ENCODE assay signal across 16 cellular contexts in the genomic region with DNA sequence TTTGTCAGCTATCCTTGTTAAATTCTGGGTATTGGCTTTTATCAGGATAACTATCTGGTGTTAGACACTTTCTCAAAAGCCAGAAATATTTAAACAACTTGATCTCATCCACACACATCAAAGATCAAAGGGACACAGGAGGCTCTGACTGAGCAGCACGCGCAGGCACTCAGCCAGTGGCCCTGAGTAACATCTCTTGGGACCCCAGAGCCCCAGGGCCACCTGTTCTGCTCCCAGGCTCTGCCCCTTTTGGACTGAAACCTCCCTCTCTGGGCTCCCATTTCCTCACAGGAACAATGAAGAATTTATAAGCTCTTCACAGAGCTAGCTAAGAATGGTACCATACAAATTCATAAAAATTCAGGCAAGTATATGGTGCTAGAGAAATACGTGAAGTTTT. TPM values are rescaled to one million over a fixed set of nuclear protein-coding genes. Genes with fewer than 3 reads are reported as not detected.
DNase-seq lines count a peak whose midpoint lies in the region; ATAC-seq and TF ChIP-seq lines count a peak whose summit lies in the region.
"Had no signal": no experiment of that assay in that cellular context is flagged by ENCODE, and none has a peak within 500 bp of the region (broad histone marks: within the 10 kb centered on the region; RNA-seq: fewer than 3 reads in every experiment).

No MANE protein-coding gene starts in this region.

- peaks cover 82% of the 10 kb centered on the region for H3K4me1 Mint-ChIP-seq in activated CD4-positive, alpha-beta T cell treated with anti-CD3 and anti-CD28 coated beads, Interleukin-2, amount 10 ng/mL, durations not matched to agents 7 days and 5 days
- H3K4me1 Mint-ChIP-seq in activated naive CD8-positive, alpha-beta T cell treated with anti-CD3 and anti-CD28 coated beads, Interleukin-2, amount 10 ng/mL, durations not matched to agents 7 days and 5 days, result peaks cover 74% of the 10 kb centered on the region
- peaks cover 85% of the 10 kb centered on the region for H3K4me1 Mint-ChIP-seq in osteocyte (ENCODE audit: unreplicated experiment)
- H3K4me1 Mint-ChIP-seq in stimulated activated memory B cell treated with anti-CD40 and anti-IgM and Interleukin-4, amounts not matched to agents 10 μg/mL and 1 μg/mL and 100 μg/mL, for 72 hours, result peaks cover 60% of the 10 kb centered on the region

- no peaks in the 10 kb centered on the region for H3K79me2 ChIP-seq in OCI-LY7 (ENCODE audit: insufficient read depth, low read depth, low read length)

- peak overlapping the region; percentile 29 for H3K4me3 ChIP-seq in OCI-LY7 (ENCODE audit: low read depth, low read length, poor library complexity, severe bottlenecking)
- H3K4me3 ChIP-seq: vagina had no signal

- H3K27me3 Mint-ChIP-seq in activated CD4-positive, alpha-beta T cell treated with anti-CD3 and anti-CD28 coated beads, Interleukin-2, amount 10 ng/mL, durations not matched to agents 7 days and 5 days, result no peaks in the 10 kb centered on the region
- no peaks in the 10 kb centered on the region for H3K27me3 Mint-ChIP-seq in activated naive CD8-positive, alpha-beta T cell treated with anti-CD3 and anti-CD28 coated beads, Interleukin-2, amount 10 ng/mL, durations not matched to agents 7 days and 5 days
- no peaks in the 10 kb centered on the region for H3K27me3 Mint-ChIP-seq in osteocyte (ENCODE audit: unreplicated experiment)
- peaks cover 21% of the 10 kb centered on the region for H3K27me3 Mint-ChIP-seq in stimulated activated memory B cell treated with anti-CD40 and anti-IgM and Interleukin-4, amounts not matched to agents 10 μg/mL and 1 μg/mL and 100 μg/mL, for 72 hours

- peak; percentile 17 for ATAC-seq in activated naive CD8-positive, alpha-beta T cell treated with anti-CD3 and anti-CD28 coated beads, Interleukin-2, amount 10 ng/mL, durations not matched to agents 7 days and 5 days (ENCODE audit: low read depth)
- no peak for ATAC-seq in GM21529 (IDR thresholded peaks at IDR 0.05; ENCODE audit: unreplicated experiment)
- no peak for ATAC-seq in GM18858 (IDR thresholded peaks at IDR 0.05; ENCODE audit: unreplicated experiment)
- ATAC-seq in stimulated activated memory B cell treated with anti-CD40 and anti-IgM and Interleukin-4, amounts not matched to agents 10 μg/mL and 1 μg/mL and 100 μg/mL, for 72 hours, result no peak
- ATAC-seq: foreskin keratinocyte; stimulated activated naive B cell treated with anti-CD40 and anti-IgM and Interleukin-4, amounts not matched to agents 10 μg/mL and 1 μg/mL and 100 μg/mL, for 72 hours had no signal

- no peak for TF ChIP-seq CTCF in OCI-LY7 (conservative IDR thresholded peaks at IDR 0.05; ENCODE audit: low read length)
- TF ChIP-seq CTCF in osteocyte (IDR thresholded peaks at IDR 0.05), result no peak

- POLR2A ChIA-PET in activated CD4-positive, alpha-beta T cell treated with anti-CD3 and anti-CD28 coated beads, Interleukin-2, amount 10 ng/mL, durations not matched to agents 7 days and 5 days (lab: Charles Lee), result interaction anchor here (0.6 to 0.9 kb wide), 2 partner anchors 15 to 95 kb away, joined by 3 read pairs; no protein-coding TSS in a partner anchor
- POLR2A ChIA-PET in OCI-LY7 (lab: Charles Lee), result interaction anchor here (0.6 to 1.5 kb wide), 6 partner anchors 7 to 131 kb away, joined by 3 to 7 read pairs (median 3); no protein-coding TSS in a partner anchor
- POLR2A ChIA-PET in activated naive CD8-positive, alpha-beta T cell treated with anti-CD3 and anti-CD28 coated beads, Interleukin-2, amount 10 ng/mL, durations not matched to agents 7 days and 5 days (lab: Charles Lee), result interaction anchor here (0.9 to 5.9 kb wide), 3 partner anchors 14 to 64 kb away, joined by 3 to 79 read pairs (median 3); a partner anchor contains a TSS

- peak overlapping the region; percentile 75 for H3K4me2 ChIP-seq in OCI-LY7 (ENCODE audit: low read length)

- peak overlapping the region; percentile 92; the same call in 1 of the 2 replicates for H2AFZ ChIP-seq in OCI-LY7 (ENCODE audit: low read length)

- H3K9me3 Mint-ChIP-seq in activated CD4-positive, alpha-beta T cell treated with anti-CD3 and anti-CD28 coated beads, Interleukin-2, amount 10 ng/mL, durations not matched to agents 7 days and 5 days, result no peaks in the 10 kb centered on the region
- no peaks in the 10 kb centered on the region for H3K9me3 Mint-ChIP-seq in activated naive CD8-positive, alpha-beta T cell treated with anti-CD3 and anti-CD28 coated beads, Interleukin-2, amount 10 ng/mL, durations not matched to agents 7 days and 5 days
- no peaks in the 10 kb centered on the region for H3K9me3 Mint-ChIP-seq in osteocyte (ENCODE audit: unreplicated experiment)
- H3K9me3 Mint-ChIP-seq in stimulated activated memory B cell treated with anti-CD40 and anti-IgM and Interleukin-4, amounts not matched to agents 10 μg/mL and 1 μg/mL and 100 μg/mL, for 72 hours, result no peaks in the 10 kb centered on the region
- H3K9me3 Mint-ChIP-seq: stimulated activated naive B cell treated with anti-CD40 and anti-IgM and Interleukin-4, amounts not matched to agents 10 μg/mL and 1 μg/mL and 100 μg/mL, for 72 hours had no signal

- H3K27ac Mint-ChIP-seq in activated CD4-positive, alpha-beta T cell treated with anti-CD3 and anti-CD28 coated beads, Interleukin-2, amount 10 ng/mL, durations not matched to agents 7 days and 5 days, result peak overlapping the region; percentile 84
- H3K27ac Mint-ChIP-seq in activated naive CD8-positive, alpha-beta T cell treated with anti-CD3 and anti-CD28 coated beads, Interleukin-2, amount 10 ng/mL, durations not matched to agents 7 days and 5 days, result peak overlapping the region; percentile 84
- peak overlapping the region; percentile 54 for H3K27ac Mint-ChIP-seq in osteocyte (ENCODE audit: unreplicated experiment)
- H3K27ac Mint-ChIP-seq in stimulated activated memory B cell treated with anti-CD40 and anti-IgM and Interleukin-4, amounts not matched to agents 10 μg/mL and 1 μg/mL and 100 μg/mL, for 72 hours, result no peak overlapping the region
- H3K27ac Mint-ChIP-seq: stimulated activated naive B cell treated with anti-CD40 and anti-IgM and Interleukin-4, amounts not matched to agents 10 μg/mL and 1 μg/mL and 100 μg/mL, for 72 hours had no signal

- intact Hi-C loops in OCI-LY7 (cut with micrococcal nuclease; ENCODE audit: unreplicated experiment), result loop anchor here (2.0 kb wide), 2 partner anchors 44 to 54 kb away; no protein-coding TSS in a partner anchor

- CTCF ChIA-PET in activated CD4-positive, alpha-beta T cell treated with anti-CD3 and anti-CD28 coated beads, Interleukin-2, amount 10 ng/mL, durations not matched to agents 7 days and 5 days (lab: Charles Lee), result interaction anchor here (0.5 kb wide), 1 partner anchor 61 kb away, joined by 3 read pairs; no protein-coding TSS in a partner anchor
- CTCF ChIA-PET in OCI-LY7 (lab: Charles Lee; ENCODE audit: unreplicated experiment), result interaction anchor here (1.2 kb wide), 1 partner anchor 87 kb away, joined by 3 read pairs; no protein-coding TSS in a partner anchor

- peaks cover 87% of the 10 kb centered on the region for H3K4me1 ChIP-seq in OCI-LY7 (ENCODE audit: insufficient read depth, low read length, poor library complexity, severe bottlenecking)
- H3K4me1 ChIP-seq: foreskin keratinocyte had no signal

- H3K36me3 ChIP-seq in OCI-LY7 (ENCODE audit: insufficient read depth, low read length), result no peaks in the 10 kb centered on the region
- H3K36me3 ChIP-seq: vagina had no signal

- peak overlapping the region; percentile 40 for H3K4me3 Mint-ChIP-seq in activated CD4-positive, alpha-beta T cell treated with anti-CD3 and anti-CD28 coated beads, Interleukin-2, amount 10 ng/mL, durations not matched to agents 7 days and 5 days
- H3K4me3 Mint-ChIP-seq in activated naive CD8-positive, alpha-beta T cell treated with anti-CD3 and anti-CD28 coated beads, Interleukin-2, amount 10 ng/mL, durations not matched to agents 7 days and 5 days, result peak overlapping the region; percentile 62
- H3K4me3 Mint-ChIP-seq in osteocyte (ENCODE audit: unreplicated experiment), result no peak overlapping the region
- H3K4me3 Mint-ChIP-seq in stimulated activated memory B cell treated with anti-CD40 and anti-IgM and Interleukin-4, amounts not matched to agents 10 μg/mL and 1 μg/mL and 100 μg/mL, for 72 hours, result no peak overlapping the region
- H3K4me3 Mint-ChIP-seq: stimulated activated naive B cell treated with anti-CD40 and anti-IgM and Interleukin-4, amounts not matched to agents 10 μg/mL and 1 μg/mL and 100 μg/mL, for 72 hours had no signal

- H3K36me3 Mint-ChIP-seq in activated CD4-positive, alpha-beta T cell treated with anti-CD3 and anti-CD28 coated beads, Interleukin-2, amount 10 ng/mL, durations not matched to agents 7 days and 5 days (ENCODE audit: low read depth), result peaks cover 58% of the 10 kb centered on the region
- H3K36me3 Mint-ChIP-seq in activated naive CD8-positive, alpha-beta T cell treated with anti-CD3 and anti-CD28 coated beads, Interleukin-2, amount 10 ng/mL, durations not matched to agents 7 days and 5 days, result peaks cover 20% of the 10 kb centered on the region
- peaks cover 9% of the 10 kb centered on the region for H3K36me3 Mint-ChIP-seq in osteocyte (ENCODE audit: unreplicated experiment)
- H3K36me3 Mint-ChIP-seq in stimulated activated memory B cell treated with anti-CD40 and anti-IgM and Interleukin-4, amounts not matched to agents 10 μg/mL and 1 μg/mL and 100 μg/mL, for 72 hours, result no peaks in the 10 kb centered on the region
- H3K36me3 Mint-ChIP-seq: stimulated activated naive B cell treated with anti-CD40 and anti-IgM and Interleukin-4, amounts not matched to agents 10 μg/mL and 1 μg/mL and 100 μg/mL, for 72 hours had no signal

- no peaks in the 10 kb centered on the region for H3K9me3 ChIP-seq in OCI-LY7 (ENCODE audit: low read length)
- H3K9me3 ChIP-seq: vagina had no signal

- DNase-seq in activated CD4-positive, alpha-beta T cell treated with anti-CD3 and anti-CD28 coated beads, Interleukin-2, amount 10 ng/mL, durations not matched to agents 7 days and 5 days, result no peak
- no peak for DNase-seq in activated CD4-positive, alpha-beta T cell treated with anti-CD3 and anti-CD28 coated beads for 4 hours
- DNase-seq in OCI-LY7 (ENCODE audit: low spot score), result peak; percentile 84
- DNase-seq in activated naive CD8-positive, alpha-beta T cell treated with anti-CD3 and anti-CD28 coated beads, Interleukin-2, amount 10 ng/mL, durations not matched to agents 7 days and 5 days, result no peak
- no peak for DNase-seq in osteocyte (ENCODE audit: extremely low spot score, unreplicated experiment)
- DNase-seq: foreskin keratinocyte; HCEC 1CT; mesenchymal stem cell; NCI-H1417 treated with DMSO at 0.1 percent for 48 hours; NCI-H446 treated with DMSO at 0.1 percent for 48 hours; nucleus accumbens; stimulated activated naive B cell treated with anti-CD40 and anti-IgM and Interleukin-4, amounts not matched to agents 10 μg/mL and 1 μg/mL and 100 μg/mL, for 72 hours had no signal

- no TSS peak for BruUV-seq in OCI-LY7 (replicated peaks; lab: Mats Ljungman, UMichigan)

- peak overlapping the region; percentile 69 for H3K27ac ChIP-seq in OCI-LY7 (ENCODE audit: low read depth, low read length, poor library complexity, severe bottlenecking)
- H3K27ac ChIP-seq: foreskin keratinocyte, vagina had no signal

- no peaks in the 10 kb centered on the region for H3K9me2 ChIP-seq in OCI-LY7 (ENCODE audit: insufficient read depth, low read length)

- no peaks in the 10 kb centered on the region for H4K20me1 ChIP-seq in OCI-LY7 (ENCODE audit: insufficient read depth, low read length)

RNA-seq across cellular contexts. Expression of a gene that starts 16.1 kb away (rescaled TPM):
- total RNA-seq in activated CD4-positive, alpha-beta T cell treated with anti-CD3 and anti-CD28 coated beads, Interleukin-2, amount 10 ng/mL, durations not matched to agents 7 days and 5 days, result 10 to 100 TPM; 57.9 to 62.4 TPM
- 0.08 TPM in 1 of 2 replicates, not detected in the other for total RNA-seq in OCI-LY7 (2014; rRNA removed; shearing (Covaris generic))
- total RNA-seq in OCI-LY7 (2022) (0.06 TPM in 1 of 2 replicates, not detected in the other), osteocyte (71.9 and 74.2 TPM in 2 replicates)
- 10 to 100 TPM; 57.9 to 60.3 TPM for total RNA-seq in activated naive CD8-positive, alpha-beta T cell treated with anti-CD3 and anti-CD28 coated beads, Interleukin-2, amount 10 ng/mL, durations not matched to agents 7 days and 5 days
- total RNA-seq: foreskin keratinocyte had no signal

Comparison
In these comparisons a context has a peak if more than half of its experiments do, and no peak if none do; other contexts are left out.
1. H3K4me3 Mint-ChIP-seq: peak in activated CD4-positive, alpha-beta T cell treated with anti-CD3 and anti-CD28 coated beads, Interleukin-2, amount 10 ng/mL, durations not matched to agents 7 days and 5 days (single experiment) and activated naive CD8-positive, alpha-beta T cell treated with anti-CD3 and anti-CD28 coated beads, Interleukin-2, amount 10 ng/mL, durations not matched to agents 7 days and 5 days (single experiment); none in osteocyte (single experiment) and stimulated activated memory B cell treated with anti-CD40 and anti-IgM and Interleukin-4, amounts not matched to agents 10 μg/mL and 1 μg/mL and 100 μg/mL, for 72 hours (single experiment).
2. RNA of a gene that starts 16.1 kb away (total RNA-seq): 71.9 to 74.2 TPM in osteocyte, 57.9 to 62.4 TPM in activated CD4-positive, alpha-beta T cell treated with anti-CD3 and anti-CD28 coated beads, Interleukin-2, amount 10 ng/mL, durations not matched to agents 7 days and 5 days and 57.9 to 60.3 TPM in activated naive CD8-positive, alpha-beta T cell treated with anti-CD3 and anti-CD28 coated beads, Interleukin-2, amount 10 ng/mL, durations not matched to agents 7 days and 5 days; 0.06 to 0.08 TPM in OCI-LY7; every median in the first group is over 10 times any median in the second.